Comparison of ENCODE assay signal across 9 cellular contexts in the genomic region with DNA sequence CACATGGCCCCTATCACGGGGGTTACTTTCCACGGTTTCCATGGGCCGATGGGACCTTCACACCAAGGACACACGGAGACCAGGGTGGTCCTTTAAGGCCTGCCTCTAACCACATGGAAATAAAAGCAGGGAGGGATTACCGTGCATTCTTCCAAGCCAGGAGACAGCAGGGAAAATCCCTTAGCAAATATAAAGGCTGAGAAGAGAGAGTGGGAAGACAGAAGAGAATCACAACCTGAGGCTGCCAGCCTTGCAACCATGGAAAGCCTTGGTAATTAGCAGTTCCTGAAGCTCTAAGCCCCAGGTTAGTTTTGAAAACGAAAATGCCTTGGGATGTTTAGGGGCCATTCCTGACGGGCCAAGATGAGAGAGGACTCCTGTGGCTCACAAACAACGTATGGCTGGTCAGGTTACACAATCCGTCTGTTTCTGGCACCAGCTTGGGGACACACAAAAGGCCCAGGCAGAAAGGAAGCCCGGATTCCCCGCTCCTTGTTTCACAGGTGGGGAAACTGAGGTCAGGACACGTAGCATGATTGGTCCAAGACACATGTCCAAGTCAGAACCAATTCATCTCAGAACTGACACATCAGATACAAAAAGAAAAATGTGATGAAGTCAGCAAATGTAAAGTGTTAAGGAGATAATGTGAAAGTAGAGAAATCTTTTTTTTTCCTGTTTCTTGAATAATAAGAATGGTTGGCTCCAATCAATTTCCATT. TPM values are rescaled to one million over a fixed set of nuclear protein-coding genes. Genes with fewer than 3 reads are reported as not detected.
DNase-seq lines count a peak whose midpoint lies in the region; ATAC-seq, FAIRE-seq and TF ChIP-seq lines count a peak whose summit lies in the region.
"Had no signal": no experiment of that assay in that cellular context is flagged by ENCODE, and none has a peak within 500 bp of the region (broad histone marks: within the 10 kb centered on the region; RNA-seq: fewer than 3 reads in every experiment).

No MANE protein-coding gene starts in this region.

- peaks cover 40% of the 10 kb centered on the region for H3K36me3 Mint-ChIP-seq in activated CD8-positive, alpha-beta memory T cell treated with anti-CD3 and anti-CD28 coated beads, Interleukin-2, amount 10 ng/mL, durations not matched to agents 7 days and 5 days

- H3K4me3 ChIP-seq in WERI-Rb-1 (ENCODE audit: low read depth, low read length) (peak overlapping the region; percentile 92), kidney (ENCODE audit: low read length in 2 of 2) (peak overlapping the region; percentile 10 to 17)

- H3K27me3 ChIP-seq in WERI-Rb-1 (ENCODE audit: insufficient read depth, low read depth, severe bottlenecking), result no peaks in the 10 kb centered on the region

- H3K9me3 Mint-ChIP-seq in activated CD8-positive, alpha-beta memory T cell treated with anti-CD3 and anti-CD28 coated beads, Interleukin-2, amount 10 ng/mL, durations not matched to agents 7 days and 5 days (ENCODE audit: low read depth), result no peaks in the 10 kb centered on the region

- no peak overlapping the region for H3K9ac ChIP-seq in kidney (ENCODE audit: low read length in 2 of 2)

- TF ChIP-seq CTCF in WERI-Rb-1 (IDR thresholded peaks at IDR 0.05; ENCODE audit: low read depth, low read length) (no peak), kidney (IDR thresholded peaks at IDR 0.05; ENCODE audit: borderline replicate concordance, extremely low read depth, insufficient read depth) (no peak)

- peaks cover 0 to 8% of the 10 kb centered on the region in 2 donors for H3K4me1 ChIP-seq in kidney (ENCODE audit: control insufficient read depth in 1 of 2, insufficient read depth in 1 of 2, low read depth in 1 of 2, low read length in 2 of 2)

- peaks cover 62% of the 10 kb centered on the region for H3K4me1 Mint-ChIP-seq in activated CD8-positive, alpha-beta memory T cell treated with anti-CD3 and anti-CD28 coated beads, Interleukin-2, amount 10 ng/mL, durations not matched to agents 7 days and 5 days

- H3K27me3 Mint-ChIP-seq in activated CD8-positive, alpha-beta memory T cell treated with anti-CD3 and anti-CD28 coated beads, Interleukin-2, amount 10 ng/mL, durations not matched to agents 7 days and 5 days, result no peaks in the 10 kb centered on the region

- no peak for ATAC-seq in activated CD8-positive, alpha-beta memory T cell treated with anti-CD3 and anti-CD28 coated beads, Interleukin-2, amount 10 ng/mL, durations not matched to agents 7 days and 5 days
- no peak for ATAC-seq in GM19324 (IDR thresholded peaks at IDR 0.05; ENCODE audit: low FRiP score, unreplicated experiment)

- H3K36me3 ChIP-seq in WERI-Rb-1 (peaks cover 7% of the 10 kb centered on the region; the same call in 1 of the 2 replicates), kidney (ENCODE audit: control insufficient read depth in 1 of 2, insufficient read depth in 2 of 2, low read length in 2 of 2) (no peaks in the 10 kb centered on the region)

- no peak for FAIRE-seq in kidney (lab: Jason Lieb, UNC)

- H3K27ac Mint-ChIP-seq in activated CD8-positive, alpha-beta memory T cell treated with anti-CD3 and anti-CD28 coated beads, Interleukin-2, amount 10 ng/mL, durations not matched to agents 7 days and 5 days, result peak overlapping the region; percentile 98

- H3K27ac ChIP-seq in WERI-Rb-1 (peak overlapping the region; percentile 74), kidney (ENCODE audit: low read depth in 2 of 2, low read length in 2 of 2) (no peak overlapping the region), temporal lobe (ENCODE audit: low read depth, low read length) (peak overlapping the region; percentile 78)
- H3K27ac ChIP-seq: C4-2B had no signal

- CTCF ChIA-PET in activated CD8-positive, alpha-beta memory T cell treated with anti-CD3 and anti-CD28 coated beads, Interleukin-2, amount 10 ng/mL, durations not matched to agents 7 days and 5 days (lab: Charles Lee), result interaction anchor here (0.9 to 1.1 kb wide), 3 partner anchors 56 to 80 kb away, joined by 3 to 7 read pairs (median 3); no protein-coding TSS in a partner anchor

- DNase-seq in activated CD8-positive, alpha-beta memory T cell treated with anti-CD3 and anti-CD28 coated beads, Interleukin-2, amount 10 ng/mL, durations not matched to agents 7 days and 5 days, result no peak
- DNase-seq in activated CD8-positive, alpha-beta memory T cell treated with anti-CD3 and anti-CD28 coated beads, Interleukin-2, amount 50 U/mL, for 48 hours, result no peak
- peak; percentile 34 for DNase-seq in WERI-Rb-1
- DNase-seq in kidney, result no peak
- DNase-seq in activated effector memory CD4-positive, alpha-beta T cell treated with Interleukin-2 at 50 U/mL for 16 hours, result no peak
- DNase-seq in inferior parietal cortex (ENCODE audit: extremely low spot score), result no peak

- intact Hi-C loops in kidney (cut with DNase I), result no loop called here

- H3K4me3 Mint-ChIP-seq in activated CD8-positive, alpha-beta memory T cell treated with anti-CD3 and anti-CD28 coated beads, Interleukin-2, amount 10 ng/mL, durations not matched to agents 7 days and 5 days, result peak overlapping the region; percentile 98

- H3K9me3 ChIP-seq in WERI-Rb-1 (ENCODE audit: severe bottlenecking) (no peaks in the 10 kb centered on the region), kidney (ENCODE audit: control insufficient read depth in 1 of 2, low read length in 2 of 2) (no peaks in the 10 kb centered on the region)

RNA-seq across cellular contexts. Expression of gene PREX1, which starts 2.8 kb away (rescaled TPM):
- 100 to 1,000 TPM; 130 to 156 TPM for total RNA-seq in activated CD8-positive, alpha-beta memory T cell treated with anti-CD3 and anti-CD28 coated beads, Interleukin-2, amount 10 ng/mL, durations not matched to agents 7 days and 5 days
- total RNA-seq in kidney (38.2 TPM), temporal lobe (16.0 TPM)
- 8.5 TPM for polyA plus RNA-seq in kidney (ENCODE audit: insufficient read depth, low read depth, low replicate concordance)

Comparison
In these comparisons a context has a peak if more than half of its experiments do, and no peak if none do; other contexts are left out.
1. H3K27ac ChIP-seq: peak in WERI-Rb-1 (single experiment) and temporal lobe (single experiment); none in kidney (0 of 2).